ENCODE assay signal across 1 cellular context in genomic region chr3:190432216-190432615, GRCh38.
TF ChIP-seq lines count a peak whose summit lies in the region.

No MANE protein-coding gene starts in this region.

TF ChIP-seq in HepG2, 621 proteins besides CTCF, POLR2A, EP300 and RAD21 (continued from another document):
- no peak for TF ChIP-seq ZNF670 (CRISPR knock-in tag; IDR thresholded peaks at IDR 0.05; ENCODE audit: borderline replicate concordance)
- TF ChIP-seq ZNF280B (CRISPR knock-in tag; IDR thresholded peaks at IDR 0.05; ENCODE audit: borderline replicate concordance) = no peak
- TF ChIP-seq ZHX1 (CRISPR knock-in tag; IDR thresholded peaks at IDR 0.05; ENCODE audit: low read depth) = no peak
- no peak for TF ChIP-seq KAT7 (CRISPR knock-in tag; IDR thresholded peaks at IDR 0.05; ENCODE audit: borderline replicate concordance)
- no peak for TF ChIP-seq GPBP1L1 (CRISPR knock-in tag; IDR thresholded peaks at IDR 0.05)
- TF ChIP-seq TFDP1 (CRISPR knock-in tag; IDR thresholded peaks at IDR 0.05; ENCODE audit: borderline replicate concordance) = no peak
- TF ChIP-seq RCOR2 (CRISPR knock-in tag; IDR thresholded peaks at IDR 0.05) = no peak
- no peak for TF ChIP-seq ZSCAN5A (CRISPR knock-in tag; IDR thresholded peaks at IDR 0.05; ENCODE audit: borderline replicate concordance)
- no peak for TF ChIP-seq HNRNPH1 (optimal IDR thresholded peaks at IDR 0.05; ENCODE audit: low read depth, low read length)
- TF ChIP-seq FOXM1 (CRISPR knock-in tag; IDR thresholded peaks at IDR 0.05) = no peak
- no peak for TF ChIP-seq ZNF609 (CRISPR knock-in tag; IDR thresholded peaks at IDR 0.05; ENCODE audit: borderline replicate concordance)
- TF ChIP-seq ERF (CRISPR knock-in tag; IDR thresholded peaks at IDR 0.05) = no peak
- no peak for TF ChIP-seq ZNF766 (CRISPR knock-in tag; IDR thresholded peaks at IDR 0.05; ENCODE audit: borderline replicate concordance)
- TF ChIP-seq ZNF557 (CRISPR knock-in tag; IDR thresholded peaks at IDR 0.05) = no peak
- TF ChIP-seq BORCS8-MEF2B (CRISPR knock-in tag; IDR thresholded peaks at IDR 0.05) = no peak
- TF ChIP-seq ZBTB34 (CRISPR knock-in tag; IDR thresholded peaks at IDR 0.05) = no peak
- no peak for TF ChIP-seq U2AF1 (optimal IDR thresholded peaks at IDR 0.05; ENCODE audit: low read depth, low read length)
- TF ChIP-seq ZFP36 (IDR thresholded peaks at IDR 0.05; ENCODE audit: borderline replicate concordance, low read depth, low read length, partially characterized antibody) = no peak
